Comparison of ENCODE assay signal across 8 cellular contexts in the genomic region with DNA sequence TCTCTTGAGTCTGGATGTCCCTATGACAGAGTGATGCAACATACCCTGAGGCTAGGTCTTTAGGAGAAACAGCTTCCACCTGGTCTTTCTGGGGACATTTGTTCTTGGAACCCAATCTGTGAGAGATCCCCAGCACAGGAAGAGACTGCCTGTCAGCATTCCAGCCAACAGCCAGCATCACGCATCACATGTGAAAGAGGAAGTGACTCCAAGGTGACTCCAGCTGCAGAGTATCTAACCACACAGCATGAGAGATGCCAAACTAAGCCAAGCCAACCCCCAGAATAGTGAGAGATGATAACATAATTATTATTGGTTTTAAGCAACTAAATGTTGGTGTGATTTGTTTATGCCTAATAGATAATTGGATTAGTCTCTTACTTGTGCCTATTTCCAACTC. TPM values are rescaled to one million over a fixed set of nuclear protein-coding genes. Genes with fewer than 3 reads are reported as not detected.
DNase-seq lines count a peak whose midpoint lies in the region; ATAC-seq and TF ChIP-seq lines count a peak whose summit lies in the region.

No MANE protein-coding gene starts in this region.

- no peaks in the 10 kb centered on the region for H3K27me3 ChIP-seq in WERI-Rb-1 (ENCODE audit: insufficient read depth, low read depth, severe bottlenecking)
- no peaks in the 10 kb centered on the region for H3K27me3 ChIP-seq in tibial artery

- ATAC-seq in GM18870 (IDR thresholded peaks at IDR 0.05; ENCODE audit: unreplicated experiment) (peak; percentile 67), HG02973 (IDR thresholded peaks at IDR 0.05; ENCODE audit: unreplicated experiment) (peak; percentile 74), mucosa of descending colon (peak; percentile 42)

- no peak overlapping the region for H3K27ac ChIP-seq in WERI-Rb-1
- H3K27ac ChIP-seq in tibial artery, result no peak overlapping the region
- no peak overlapping the region for H3K27ac ChIP-seq in caudate nucleus (ENCODE audit: low read depth, low read length)

- DNase-seq in SW 1271 (lab: John Stamatoyannopoulos, UW) (peak; percentile 24 to 39), mucosa of descending colon (no peak), WERI-Rb-1 (no peak), tibial artery (no peak), caudate nucleus (lab: John Stamatoyannopoulos, UW) (no peak)
- DNase-seq in activated CD8-positive, alpha-beta memory T cell treated with anti-CD3 and anti-CD28 coated beads, Interleukin-2, amount 50 U/mL, for 4 hours, result no peak

- TF ChIP-seq CTCF in mucosa of descending colon (IDR thresholded peaks at IDR 0.05) (no peak), WERI-Rb-1 (IDR thresholded peaks at IDR 0.05; ENCODE audit: low read depth, low read length) (no peak), tibial artery (IDR thresholded peaks at IDR 0.05) (no peak)

- H3K9me3 ChIP-seq in mucosa of descending colon (no peaks in the 10 kb centered on the region), WERI-Rb-1 (ENCODE audit: severe bottlenecking) (no peaks in the 10 kb centered on the region), tibial artery (no peaks in the 10 kb centered on the region)

- H3K4me3 ChIP-seq in mucosa of descending colon, result no peak overlapping the region
- H3K4me3 ChIP-seq in WERI-Rb-1 (ENCODE audit: low read depth, low read length), result no peak overlapping the region
- no peak overlapping the region for H3K4me3 ChIP-seq in tibial artery

- no peaks in the 10 kb centered on the region for H3K4me1 ChIP-seq in mucosa of descending colon (ENCODE audit: low read depth)
- H3K4me1 ChIP-seq in tibial artery, result peaks cover 0 to 16% (median 2%) of the 10 kb centered on the region in 4 donors

- intact Hi-C loops in mucosa of descending colon (cut with DNase I, micrococcal nuclease) (loop anchor here (5.0 to 10.0 kb wide), 3 partner anchors 143 to 206 kb away; a partner anchor contains a TSS), tibial artery (cut with DNase I; ENCODE audit: low total_unique reads) (loop anchor here (5.0 kb wide), 1 partner anchor 141 kb away; no protein-coding TSS in a partner anchor)

- no peaks in the 10 kb centered on the region for H3K36me3 ChIP-seq in mucosa of descending colon (ENCODE audit: low read depth)
- no peaks in the 10 kb centered on the region for H3K36me3 ChIP-seq in WERI-Rb-1
- no peaks in the 10 kb centered on the region for H3K36me3 ChIP-seq in tibial artery

RNA-seq across cellular contexts. Expression of a gene that starts 35.7 kb away (rescaled TPM):
- total RNA-seq in mucosa of descending colon, result not detected

RNA-seq across cellular contexts. Expression of a gene that starts 59.6 kb away (rescaled TPM):
- 100 to 1,000 TPM; 123 to 183 (median 126) TPM for total RNA-seq in mucosa of descending colon

Comparison
In these comparisons a context has a peak if more than half of its experiments do, and no peak if none do; other contexts are left out.
1. DNase-seq: peak in SW 1271 (2 of 2); none in mucosa of descending colon (0 of 3), activated CD8-positive, alpha-beta memory T cell treated with anti-CD3 and anti-CD28 coated beads, Interleukin-2, amount 50 U/mL, for 4 hours (single experiment), WERI-Rb-1 (single experiment), tibial artery (0 of 2) and caudate nucleus (0 of 61).
2. Peak in every context shown above with its lines, with median percentiles within 50 percentile points of each other: ATAC-seq.